ENCODE assay signal across 12 cellular contexts in genomic region chr3:49924683-49925082, GRCh38.
A peak's percentile ranks its signal among the peaks of the same experiment; 100 is the strongest.
DNase-seq lines count a peak whose midpoint lies in the region; ATAC-seq and TF ChIP-seq lines count a peak whose summit lies in the region.
"Had no signal": no experiment of that assay in that cellular context is flagged by ENCODE, and none has a peak within 500 bp of the region (broad histone marks: within the 10 kb centered on the region; RNA-seq: fewer than 3 reads in every experiment).

No MANE protein-coding gene starts in this region.

- ATAC-seq in HG03097 (IDR thresholded peaks at IDR 0.05; ENCODE audit: low FRiP score, unreplicated experiment) (no peak), GM21576 (IDR thresholded peaks at IDR 0.05; ENCODE audit: unreplicated experiment) (no peak)
- ATAC-seq: pancreas had no signal

- TF ChIP-seq CTCF in foreskin fibroblast (IDR thresholded peaks at IDR 0.05; ENCODE audit: low read depth, low read length): no peak

- no peak overlapping the region for H3K4me3 ChIP-seq in foreskin fibroblast (ENCODE audit: low read depth in 1 of 2, low read length in 2 of 2)
- H3K4me3 ChIP-seq: pancreas had no signal

- DNase-seq in AG08395 (ENCODE audit: low spot score) (peak; percentile 32), HS-27A (ENCODE audit: low read depth) (peak; percentile 68), amniotic epithelial cell (ENCODE audit: low read depth) (peak; percentile 72), foreskin fibroblast (peak; percentile 84 to 88), AML-193 (lab: John Stamatoyannopoulos, UW) (no peak), NCI-H187 (lab: John Stamatoyannopoulos, UW) (no peak)
- DNase-seq: DND-41, NCI-H1092 treated with DMSO at 0.1 percent for 48 hours, NCI-H446 treated with DMSO at 0.1 percent for 48 hours, pancreas had no signal

Comparison
In these comparisons a context has a peak if more than half of its experiments do, and no peak if none do; other contexts are left out.
1. DNase-seq: peak in AG08395 (single experiment), HS-27A (single experiment), amniotic epithelial cell (single experiment) and foreskin fibroblast (2 of 2); none in AML-193 (0 of 2) and NCI-H187 (0 of 2).